ENCODE assay signal across 22 cellular contexts in the genomic region with DNA sequence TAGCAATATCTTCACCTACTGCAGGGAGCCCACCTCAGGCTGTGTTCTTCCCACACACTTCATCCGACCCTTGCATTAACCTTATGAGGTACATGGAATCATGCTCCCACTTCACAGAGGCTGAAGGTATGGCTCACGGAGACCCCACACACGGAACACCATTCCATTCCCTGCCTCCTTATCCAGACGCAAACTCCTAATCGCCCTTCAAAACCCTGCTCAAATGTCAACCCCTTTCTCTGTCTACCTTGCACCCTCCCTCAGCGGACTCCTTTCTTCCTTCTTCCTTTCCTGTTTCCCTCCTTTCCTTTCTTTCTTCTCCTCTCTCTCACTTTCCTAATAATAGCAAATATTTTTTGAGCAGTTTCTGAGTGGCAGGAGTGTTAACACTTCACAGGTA.
"Had no signal": no experiment of that assay in that cellular context is flagged by ENCODE, and none has a peak within 500 bp of the region (broad histone marks: within the 10 kb centered on the region; RNA-seq: fewer than 3 reads in every experiment).

No MANE protein-coding gene starts in this region.

- H3K36me3 Mint-ChIP-seq: activated CD4-positive, alpha-beta memory T cell treated with anti-CD3 and anti-CD28 coated beads for 36 hours; activated naive CD4-positive, alpha-beta T cell treated with anti-CD3 and anti-CD28 coated beads, Interleukin-2, amount 10 ng/mL, durations not matched to agents 7 days and 5 days; activated naive CD8-positive, alpha-beta T cell treated with anti-CD3 and anti-CD28 coated beads for 36 hours; WTC11 had no signal

- H3K27ac Mint-ChIP-seq: activated CD4-positive, alpha-beta memory T cell treated with anti-CD3 and anti-CD28 coated beads for 36 hours; activated CD4-positive, alpha-beta T cell treated with anti-CD3 and anti-CD28 coated beads, Interleukin-2, amount 10 ng/mL, durations not matched to agents 7 days and 5 days; activated naive CD4-positive, alpha-beta T cell treated with anti-CD3 and anti-CD28 coated beads, Interleukin-2, amount 10 ng/mL, durations not matched to agents 7 days and 5 days; activated naive CD8-positive, alpha-beta T cell treated with anti-CD3 and anti-CD28 coated beads for 36 hours; WTC11 had no signal

- DNase-seq: activated CD4-positive, alpha-beta memory T cell treated with anti-CD3 and anti-CD28 coated beads for 36 hours; activated CD4-positive, alpha-beta T cell treated with anti-CD3 and anti-CD28 coated beads, Interleukin-2, amount 10 ng/mL, durations not matched to agents 7 days and 5 days; activated CD8-positive, alpha-beta memory T cell treated with anti-CD3 and anti-CD28 coated beads for 24 hours; activated gamma-delta T cell treated with Interleukin-2 at 50 U/mL for 16 hours; activated naive CD4-positive, alpha-beta T cell treated with anti-CD3 and anti-CD28 coated beads, Interleukin-2, amount 10 ng/mL, durations not matched to agents 7 days and 5 days; activated naive CD8-positive, alpha-beta T cell treated with anti-CD3 and anti-CD28 coated beads for 36 hours; activated T-cell treated with anti-CD3 and anti-CD28 coated beads, Interleukin-2, amount 50 U/mL, for 4 hours; KG1; NCI-H1092; NCI-H1417 treated with DMSO at 0.1 percent for 48 hours; NCI-H1694; NCI-H2029; NCI-H2107; NCI-H345; NCI-H510A; NCI-H526 treated with DMSO at 0.1 percent for 48 hours; NCI-H82; SIG-M5; SW 1271; T-helper 9 cell had no signal

- H3K4me3 Mint-ChIP-seq: activated CD4-positive, alpha-beta memory T cell treated with anti-CD3 and anti-CD28 coated beads for 36 hours; activated CD4-positive, alpha-beta T cell treated with anti-CD3 and anti-CD28 coated beads, Interleukin-2, amount 10 ng/mL, durations not matched to agents 7 days and 5 days; activated naive CD4-positive, alpha-beta T cell treated with anti-CD3 and anti-CD28 coated beads, Interleukin-2, amount 10 ng/mL, durations not matched to agents 7 days and 5 days; activated naive CD8-positive, alpha-beta T cell treated with anti-CD3 and anti-CD28 coated beads for 36 hours; activated T-cell treated with anti-CD3 and anti-CD28 coated beads, Interleukin-2, amount 50 U/mL, for 4 hours; WTC11 had no signal

- H3K4me3 ChIP-seq: SK-N-MC had no signal

- H3K9me3 Mint-ChIP-seq: activated CD4-positive, alpha-beta memory T cell treated with anti-CD3 and anti-CD28 coated beads for 36 hours; activated CD4-positive, alpha-beta T cell treated with anti-CD3 and anti-CD28 coated beads, Interleukin-2, amount 10 ng/mL, durations not matched to agents 7 days and 5 days; activated naive CD4-positive, alpha-beta T cell treated with anti-CD3 and anti-CD28 coated beads, Interleukin-2, amount 10 ng/mL, durations not matched to agents 7 days and 5 days; activated naive CD8-positive, alpha-beta T cell treated with anti-CD3 and anti-CD28 coated beads for 36 hours; activated T-cell treated with anti-CD3 and anti-CD28 coated beads, Interleukin-2, amount 50 U/mL, for 4 hours; WTC11 had no signal

- H3K27ac ChIP-seq: SK-N-MC had no signal

- H3K27me3 Mint-ChIP-seq: activated CD4-positive, alpha-beta T cell treated with anti-CD3 and anti-CD28 coated beads, Interleukin-2, amount 10 ng/mL, durations not matched to agents 7 days and 5 days; activated naive CD8-positive, alpha-beta T cell treated with anti-CD3 and anti-CD28 coated beads for 36 hours had no signal
